1 cellular context compared by ENCODE assay signal in the genomic region with DNA sequence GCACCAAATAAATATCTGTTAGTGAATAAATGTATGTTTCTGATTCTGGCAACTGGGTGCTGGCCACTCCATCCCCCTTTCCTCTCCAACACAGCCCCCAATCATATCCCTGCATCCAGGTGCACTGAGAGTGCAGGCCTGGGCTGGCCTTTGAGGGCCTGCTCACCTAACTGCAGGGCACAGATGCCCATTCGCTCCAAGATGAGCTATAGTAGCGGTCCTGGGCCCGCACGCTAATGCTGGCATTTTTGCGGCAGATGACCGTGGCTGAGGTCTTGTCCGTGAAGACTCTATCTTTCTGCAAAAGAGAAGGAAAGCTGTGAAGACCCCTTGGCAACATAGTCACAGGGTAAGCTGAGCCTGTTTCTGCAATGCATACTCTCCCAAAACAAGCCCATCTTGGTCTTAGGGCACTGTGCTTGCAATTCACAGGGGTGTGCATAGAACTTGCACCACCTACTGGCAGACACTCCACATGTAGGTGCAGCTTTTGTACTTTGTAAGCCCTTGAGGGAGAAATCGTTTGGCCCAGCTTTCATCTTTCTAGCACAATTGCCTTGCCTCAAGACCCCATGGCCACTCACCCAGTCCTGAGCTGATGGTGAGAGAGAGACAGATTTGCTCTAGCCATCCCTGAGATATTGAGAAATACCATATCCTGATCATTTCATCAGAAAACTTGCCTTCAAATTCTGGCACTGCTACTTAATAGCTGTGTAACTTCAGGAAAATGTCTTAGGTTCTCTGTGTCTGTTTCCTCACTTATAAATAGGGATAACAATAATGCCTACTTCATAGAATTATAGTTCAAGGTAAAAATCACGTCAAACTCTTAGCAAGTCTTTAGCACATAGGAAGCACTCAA.
TF ChIP-seq lines count a peak whose summit lies in the region.

No MANE protein-coding gene starts in this region.

TF ChIP-seq in HCT116, 20 proteins besides CTCF, POLR2A, EP300 and RAD21:
- TF ChIP-seq SP1 (IDR thresholded peaks at IDR 0.05; ENCODE audit: low read depth) (no peak), CBX3 (IDR thresholded peaks at IDR 0.05; ENCODE audit: low read depth) (0 out of 2 replicates have a peak, but pooled peaks have one; percentile 40), ELF1 (IDR thresholded peaks at IDR 0.05; ENCODE audit: borderline replicate concordance, low read depth) (no peak), JUND (IDR thresholded peaks at IDR 0.05) (no peak), SRF (IDR thresholded peaks at IDR 0.05; ENCODE audit: low read depth) (no peak), TCF7L2 (IDR thresholded peaks at IDR 0.05; ENCODE audit: borderline replicate concordance, extremely low read depth, insufficient read depth, insufficient read length) (no peak)
